In genomic region chr4:185309770-185310169, GRCh38 we compare ENCODE assay signal across 11 cellular contexts.
DNase-seq lines count a peak whose midpoint lies in the region; ATAC-seq, FAIRE-seq and TF ChIP-seq lines count a peak whose summit lies in the region.
"Had no signal": no experiment of that assay in that cellular context is flagged by ENCODE, and none has a peak within 500 bp of the region (broad histone marks: within the 10 kb centered on the region; RNA-seq: fewer than 3 reads in every experiment).

No MANE protein-coding gene starts in this region.

- peak overlapping the region in 1 of 8 donors; percentile 58 for H3K27ac Mint-ChIP-seq in CD8-positive, alpha-beta memory T cell
- H3K27ac Mint-ChIP-seq: activated naive CD8-positive, alpha-beta T cell treated with anti-CD3 and anti-CD28 coated beads, Interleukin-2, amount 10 ng/mL, durations not matched to agents 7 days and 5 days had no signal

- no peak for DNase-seq in GM12892 (ENCODE audit: insufficient read length)
- no peak for DNase-seq in NCI-H2196 treated with DMSO at 0.1 percent for 48 hours (lab: John Stamatoyannopoulos, UW; ENCODE audit: unreplicated experiment)
- no peak for DNase-seq in NCI-H1105 (lab: John Stamatoyannopoulos, UW)
- no peak for DNase-seq in NCI-H526 (lab: John Stamatoyannopoulos, UW)
- DNase-seq in CD8-positive, alpha-beta memory T cell, result no peak
- DNase-seq: activated CD4-positive, alpha-beta T cell treated with anti-CD3 and anti-CD28 coated beads, Interleukin-2, amount 50 U/mL, for 4 hours; activated naive CD8-positive, alpha-beta T cell treated with anti-CD3 and anti-CD28 coated beads, Interleukin-2, amount 10 ng/mL, durations not matched to agents 7 days and 5 days; right lobe of liver had no signal

- peaks cover 6% of the 10 kb centered on the region for H3K36me3 ChIP-seq in CD8-positive, alpha-beta memory T cell (ENCODE audit: insufficient read depth, low read length)

- peak; percentile 34; the same call in 1 of the 2 replicates for TF ChIP-seq POLR2A in GM12892 (IDR thresholded peaks at IDR 0.05; ENCODE audit: low read depth, low read length)

- CTCF ChIA-PET in CD8-positive, alpha-beta memory T cell (lab: Charles Lee), result no interaction called here

- no peaks in the 10 kb centered on the region for H3K4me1 ChIP-seq in CD8-positive, alpha-beta memory T cell (ENCODE audit: insufficient read depth, low read length)
- H3K4me1 ChIP-seq: right lobe of liver had no signal

- peaks cover 20 to 57% (median 28%) of the 10 kb centered on the region in 3 donors for H3K36me3 Mint-ChIP-seq in CD8-positive, alpha-beta memory T cell

- no peaks in the 10 kb centered on the region for H3K9me3 Mint-ChIP-seq in CD8-positive, alpha-beta memory T cell
- H3K9me3 Mint-ChIP-seq: activated naive CD8-positive, alpha-beta T cell treated with anti-CD3 and anti-CD28 coated beads, Interleukin-2, amount 10 ng/mL, durations not matched to agents 7 days and 5 days had no signal

- H3K9me3 ChIP-seq in CD8-positive, alpha-beta memory T cell (ENCODE audit: low read length), result no peaks in the 10 kb centered on the region
- H3K9me3 ChIP-seq: right lobe of liver had no signal

- POLR2A ChIA-PET in CD8-positive, alpha-beta memory T cell (lab: Charles Lee), result no interaction called here

- H3K4me3 ChIP-seq in CD8-positive, alpha-beta memory T cell (ENCODE audit: low read length), result no peak overlapping the region
- H3K4me3 ChIP-seq: right lobe of liver had no signal

- H3K27ac ChIP-seq in CD8-positive, alpha-beta memory T cell (ENCODE audit: low read depth, low read length), result no peak overlapping the region
- H3K27ac ChIP-seq: right lobe of liver had no signal

- no peak for FAIRE-seq in GM12892 (lab: Jason Lieb, UNC)

- no peaks in the 10 kb centered on the region for H3K27me3 ChIP-seq in CD8-positive, alpha-beta memory T cell (ENCODE audit: insufficient read depth, low read length, poor library complexity, severe bottlenecking)
- H3K27me3 ChIP-seq: right lobe of liver had no signal

- no peaks in the 10 kb centered on the region for H3K27me3 Mint-ChIP-seq in CD8-positive, alpha-beta memory T cell
- H3K27me3 Mint-ChIP-seq: activated naive CD8-positive, alpha-beta T cell treated with anti-CD3 and anti-CD28 coated beads, Interleukin-2, amount 10 ng/mL, durations not matched to agents 7 days and 5 days had no signal

- H3K4me3 Mint-ChIP-seq in CD8-positive, alpha-beta memory T cell, result no peak overlapping the region
- H3K4me3 Mint-ChIP-seq: activated naive CD8-positive, alpha-beta T cell treated with anti-CD3 and anti-CD28 coated beads, Interleukin-2, amount 10 ng/mL, durations not matched to agents 7 days and 5 days had no signal

- ATAC-seq in GM19452 (IDR thresholded peaks at IDR 0.05; ENCODE audit: unreplicated experiment), result peak; percentile 47
- peak; percentile 40 for ATAC-seq in HG02870 (IDR thresholded peaks at IDR 0.05; ENCODE audit: unreplicated experiment)
- peak; percentile 42 for ATAC-seq in HG03565 (IDR thresholded peaks at IDR 0.05; ENCODE audit: unreplicated experiment)
- ATAC-seq: right lobe of liver had no signal

- no peaks in the 10 kb centered on the region for H3K4me1 Mint-ChIP-seq in CD8-positive, alpha-beta memory T cell
